Comparison of ENCODE assay signal across 22 cellular contexts in the genomic region with DNA sequence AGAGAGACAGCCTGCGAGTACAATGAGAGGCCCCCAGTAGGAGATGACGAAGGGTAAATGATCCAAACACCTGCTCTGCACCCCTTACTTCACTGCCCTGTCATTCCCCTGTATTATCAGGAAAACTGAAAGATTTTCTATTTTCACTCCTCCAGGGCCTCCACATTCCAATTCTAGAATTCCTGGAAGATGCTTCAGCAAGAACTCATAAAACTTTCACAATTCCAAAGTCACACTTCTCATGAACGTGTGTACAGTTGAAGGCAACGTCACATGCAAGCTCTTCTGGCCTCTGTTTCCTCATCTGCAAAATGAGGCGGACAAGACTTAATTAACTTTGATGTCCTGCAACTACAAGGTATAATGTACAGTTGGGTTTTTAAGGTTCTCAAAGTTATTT.
DNase-seq lines count a peak whose midpoint lies in the region; ATAC-seq and TF ChIP-seq lines count a peak whose summit lies in the region.
"Had no signal": no experiment of that assay in that cellular context is flagged by ENCODE, and none has a peak within 500 bp of the region (broad histone marks: within the 10 kb centered on the region; RNA-seq: fewer than 3 reads in every experiment).

No MANE protein-coding gene starts in this region.

- H2AFZ ChIP-seq in GM23338: no peak overlapping the region

- H3F3A ChIP-seq in GM23338 (replicated peaks; ENCODE audit: low read depth): no peaks in the 10 kb centered on the region

- H4K20me1 ChIP-seq in GM23338 (replicated peaks; ENCODE audit: insufficient read depth): no peaks in the 10 kb centered on the region

- H3K27me3 Mint-ChIP-seq in GM23338 (ENCODE audit: insufficient read depth, low read depth, poor library complexity): peaks cover 2% of the 10 kb centered on the region

- ATAC-seq in GM21423 (IDR thresholded peaks at IDR 0.05; ENCODE audit: unreplicated experiment) (no peak), GM23338 (no peak), GM18861 (IDR thresholded peaks at IDR 0.05; ENCODE audit: unreplicated experiment) (no peak)
- ATAC-seq: Panc1 had no signal

- no peak overlapping the region for H3K9ac ChIP-seq in rectal smooth muscle tissue (ENCODE audit: low read length)

- TF ChIP-seq CTCF in foreskin fibroblast (IDR thresholded peaks at IDR 0.05; ENCODE audit: low read depth, low read length) (no peak), GM23338 (conservative IDR thresholded peaks at IDR 0.05; ENCODE audit: low read depth in 2 of 2) (no peak)

- H3K27ac ChIP-seq in rectal smooth muscle tissue (ENCODE audit: low read depth, low read length) (peak overlapping the region; percentile 79), GM23338 (ENCODE audit: low read depth) (no peak overlapping the region)
- H3K27ac ChIP-seq: brain microvascular endothelial cell had no signal

- H3K4me3 Mint-ChIP-seq in GM23338: no peak overlapping the region
- H3K4me3 Mint-ChIP-seq: activated CD4-positive, alpha-beta T cell treated with anti-CD3 and anti-CD28 coated beads, Interleukin-2, amount 10 ng/mL, durations not matched to agents 7 days and 5 days; activated naive CD4-positive, alpha-beta T cell treated with anti-CD3 and anti-CD28 coated beads for 36 hours had no signal

- H3K4me2 ChIP-seq in GM23338: no peak overlapping the region

- H3K27me3 ChIP-seq in rectal smooth muscle tissue (ENCODE audit: control insufficient read depth, insufficient read depth, low read length) (no peaks in the 10 kb centered on the region), GM23338 (ENCODE audit: insufficient read depth) (no peaks in the 10 kb centered on the region)
- H3K27me3 ChIP-seq: brain microvascular endothelial cell had no signal

- H3K36me3 ChIP-seq in rectal smooth muscle tissue (ENCODE audit: control insufficient read depth, insufficient read depth, low read length) (no peaks in the 10 kb centered on the region), GM23338 (ENCODE audit: insufficient read depth) (no peaks in the 10 kb centered on the region)
- H3K36me3 ChIP-seq: brain microvascular endothelial cell, HAP-1 had no signal

- no peaks in the 10 kb centered on the region for H3K79me2 ChIP-seq in GM23338 (replicated peaks; ENCODE audit: insufficient read depth)

- no peaks in the 10 kb centered on the region for H3K36me3 Mint-ChIP-seq in GM23338 (ENCODE audit: low read depth)

- DNase-seq in AG20443 (ENCODE audit: low spot score) (peak; percentile 53), amniotic epithelial cell (ENCODE audit: low read depth) (peak; percentile 72), foreskin fibroblast (peak; percentile 51 to 80), GM23338 (ENCODE audit: low spot score) (no peak), NCI-H1930 (lab: John Stamatoyannopoulos, UW) (no peak)
- DNase-seq: activated CD4-positive, alpha-beta T cell treated with anti-CD3 and anti-CD28 coated beads, Interleukin-2, amount 10 ng/mL, durations not matched to agents 7 days and 5 days; activated naive CD4-positive, alpha-beta T cell treated with anti-CD3 and anti-CD28 coated beads for 36 hours; activated T-cell treated with anti-CD3 and anti-CD28 coated beads for 4 hours; brain microvascular endothelial cell; GF-D8; Karpas-422; kidney; NCI-H1105; NCI-H2171; NCI-H82; small intestine; stimulated activated CD4-positive, alpha-beta T cell treated with anti-CD3 and anti-CD28 coated beads, Interleukin-4, amount 100 ng/mL, for 24 hours had no signal

- H3K27ac Mint-ChIP-seq in GM23338: no peak overlapping the region
- H3K27ac Mint-ChIP-seq: activated CD4-positive, alpha-beta T cell treated with anti-CD3 and anti-CD28 coated beads, Interleukin-2, amount 10 ng/mL, durations not matched to agents 7 days and 5 days; activated naive CD4-positive, alpha-beta T cell treated with anti-CD3 and anti-CD28 coated beads for 36 hours had no signal

- no peaks in the 10 kb centered on the region for H3K9me2 ChIP-seq in GM23338 (ENCODE audit: insufficient read depth)

- no peaks in the 10 kb centered on the region; the same call in 2 of the 3 replicates for H3K4me1 Mint-ChIP-seq in GM23338

- H3K4me3 ChIP-seq in foreskin fibroblast (ENCODE audit: low read depth in 1 of 2, low read length in 2 of 2): no peak overlapping the region
- H3K4me3 ChIP-seq in rectal smooth muscle tissue (ENCODE audit: low read length): no peak overlapping the region
- H3K4me3 ChIP-seq in GM23338: no peak overlapping the region
- H3K4me3 ChIP-seq: HAP-1 had no signal

- H3K4me1 ChIP-seq in rectal smooth muscle tissue (ENCODE audit: control insufficient read depth, insufficient read depth, low read length) (peaks cover 18% of the 10 kb centered on the region), GM23338 (ENCODE audit: insufficient read depth) (no peaks in the 10 kb centered on the region)
- H3K4me1 ChIP-seq: HAP-1 had no signal

- no peaks in the 10 kb centered on the region for H3K9me3 Mint-ChIP-seq in GM23338
- H3K9me3 Mint-ChIP-seq: activated CD4-positive, alpha-beta T cell treated with anti-CD3 and anti-CD28 coated beads, Interleukin-2, amount 10 ng/mL, durations not matched to agents 7 days and 5 days; activated naive CD4-positive, alpha-beta T cell treated with anti-CD3 and anti-CD28 coated beads for 36 hours had no signal

TF ChIP-seq in GM23338, 12 proteins besides CTCF, POLR2A, EP300 and RAD21 (continues in another document):
- TF ChIP-seq, protein P1, sequence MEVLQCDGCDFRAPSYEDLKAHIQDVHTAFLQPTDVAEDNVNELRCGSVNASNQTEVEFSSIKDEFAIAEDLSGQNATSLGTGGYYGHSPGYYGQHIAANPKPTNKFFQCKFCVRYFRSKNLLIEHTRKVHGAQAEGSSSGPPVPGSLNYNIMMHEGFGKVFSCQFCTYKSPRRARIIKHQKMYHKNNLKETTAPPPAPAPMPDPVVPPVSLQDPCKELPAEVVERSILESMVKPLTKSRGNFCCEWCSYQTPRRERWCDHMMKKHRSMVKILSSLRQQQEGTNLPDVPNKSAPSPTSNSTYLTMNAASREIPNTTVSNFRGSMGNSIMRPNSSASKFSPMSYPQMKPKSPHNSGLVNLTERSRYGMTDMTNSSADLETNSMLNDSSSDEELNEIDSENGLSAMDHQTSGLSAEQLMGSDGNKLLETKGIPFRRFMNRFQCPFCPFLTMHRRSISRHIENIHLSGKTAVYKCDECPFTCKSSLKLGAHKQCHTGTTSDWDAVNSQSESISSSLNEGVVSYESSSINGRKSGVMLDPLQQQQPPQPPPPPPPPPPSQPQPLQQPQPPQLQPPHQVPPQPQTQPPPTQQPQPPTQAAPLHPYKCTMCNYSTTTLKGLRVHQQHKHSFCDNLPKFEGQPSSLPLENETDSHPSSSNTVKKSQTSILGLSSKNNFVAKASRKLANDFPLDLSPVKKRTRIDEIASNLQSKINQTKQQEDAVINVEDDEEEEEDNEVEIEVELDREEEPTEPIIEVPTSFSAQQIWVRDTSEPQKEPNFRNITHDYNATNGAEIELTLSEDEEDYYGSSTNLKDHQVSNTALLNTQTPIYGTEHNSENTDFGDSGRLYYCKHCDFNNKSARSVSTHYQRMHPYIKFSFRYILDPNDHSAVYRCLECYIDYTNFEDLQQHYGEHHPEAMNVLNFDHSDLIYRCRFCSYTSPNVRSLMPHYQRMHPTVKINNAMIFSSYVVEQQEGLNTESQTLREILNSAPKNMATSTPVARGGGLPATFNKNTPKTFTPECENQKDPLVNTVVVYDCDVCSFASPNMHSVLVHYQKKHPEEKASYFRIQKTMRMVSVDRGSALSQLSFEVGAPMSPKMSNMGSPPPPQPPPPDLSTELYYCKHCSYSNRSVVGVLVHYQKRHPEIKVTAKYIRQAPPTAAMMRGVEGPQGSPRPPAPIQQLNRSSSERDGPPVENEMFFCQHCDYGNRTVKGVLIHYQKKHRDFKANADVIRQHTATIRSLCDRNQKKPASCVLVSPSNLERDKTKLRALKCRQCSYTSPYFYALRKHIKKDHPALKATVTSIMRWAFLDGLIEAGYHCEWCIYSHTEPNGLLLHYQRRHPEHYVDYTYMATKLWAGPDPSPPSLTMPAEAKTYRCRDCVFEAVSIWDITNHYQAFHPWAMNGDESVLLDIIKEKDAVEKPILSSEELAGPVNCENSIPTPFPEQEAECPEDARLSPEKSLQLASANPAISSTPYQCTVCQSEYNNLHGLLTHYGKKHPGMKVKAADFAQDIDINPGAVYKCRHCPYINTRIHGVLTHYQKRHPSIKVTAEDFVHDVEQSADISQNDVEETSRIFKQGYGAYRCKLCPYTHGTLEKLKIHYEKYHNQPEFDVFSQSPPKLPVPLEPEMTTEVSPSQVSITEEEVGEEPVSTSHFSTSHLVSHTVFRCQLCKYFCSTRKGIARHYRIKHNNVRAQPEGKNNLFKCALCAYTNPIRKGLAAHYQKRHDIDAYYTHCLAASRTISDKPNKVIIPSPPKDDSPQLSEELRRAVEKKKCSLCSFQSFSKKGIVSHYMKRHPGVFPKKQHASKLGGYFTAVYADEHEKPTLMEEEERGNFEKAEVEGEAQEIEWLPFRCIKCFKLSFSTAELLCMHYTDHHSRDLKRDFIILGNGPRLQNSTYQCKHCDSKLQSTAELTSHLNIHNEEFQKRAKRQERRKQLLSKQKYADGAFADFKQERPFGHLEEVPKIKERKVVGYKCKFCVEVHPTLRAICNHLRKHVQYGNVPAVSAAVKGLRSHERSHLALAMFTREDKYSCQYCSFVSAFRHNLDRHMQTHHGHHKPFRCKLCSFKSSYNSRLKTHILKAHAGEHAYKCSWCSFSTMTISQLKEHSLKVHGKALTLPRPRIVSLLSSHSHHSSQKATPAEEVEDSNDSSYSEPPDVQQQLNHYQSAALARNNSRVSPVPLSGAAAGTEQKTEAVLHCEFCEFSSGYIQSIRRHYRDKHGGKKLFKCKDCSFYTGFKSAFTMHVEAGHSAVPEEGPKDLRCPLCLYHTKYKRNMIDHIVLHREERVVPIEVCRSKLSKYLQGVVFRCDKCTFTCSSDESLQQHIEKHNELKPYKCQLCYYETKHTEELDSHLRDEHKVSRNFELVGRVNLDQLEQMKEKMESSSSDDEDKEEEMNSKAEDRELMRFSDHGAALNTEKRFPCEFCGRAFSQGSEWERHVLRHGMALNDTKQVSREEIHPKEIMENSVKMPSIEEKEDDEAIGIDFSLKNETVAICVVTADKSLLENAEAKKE (CRISPR knock-in tag; IDR thresholded peaks at IDR 0.05): no peak
- TF ChIP-seq EZH2 (IDR thresholded peaks at IDR 0.05; ENCODE audit: low read depth, unreplicated experiment) (no peak), ZNF331 (CRISPR knock-in tag; IDR thresholded peaks at IDR 0.05; ENCODE audit: low read depth) (no peak), NANOG (IDR thresholded peaks at IDR 0.05; ENCODE audit: borderline replicate concordance) (no peak)

Comparison
In these comparisons a context has a peak if more than half of its experiments do, and no peak if none do; other contexts are left out.
1. DNase-seq: peak in AG20443 (single experiment), amniotic epithelial cell (single experiment) and foreskin fibroblast (2 of 2); none in GM23338 (single experiment) and NCI-H1930 (0 of 2).